11 cellular contexts compared by ENCODE assay signal in genomic region chr10:102799691-102800435, GRCh38. TPM values are rescaled to one million over a fixed set of nuclear protein-coding genes. Genes with fewer than 3 reads are reported as not detected.
DNase-seq lines count a peak whose midpoint lies in the region; ATAC-seq, FAIRE-seq and TF ChIP-seq lines count a peak whose summit lies in the region.
"Had no signal": no experiment of that assay in that cellular context is flagged by ENCODE, and none has a peak within 500 bp of the region (broad histone marks: within the 10 kb centered on the region; RNA-seq: fewer than 3 reads in every experiment).

No MANE protein-coding gene starts in this region.

- no peaks in the 10 kb centered on the region for H3K27me3 Mint-ChIP-seq in activated CD8-positive, alpha-beta T cell treated with anti-CD3 and anti-CD28 coated beads, Interleukin-2, amount 10 ng/mL, durations not matched to agents 7 days and 5 days (ENCODE audit: low read depth)
- H3K27me3 Mint-ChIP-seq in T-helper 2 cell treated with Interferon-gamma antibody and Interleukin-4, amounts not matched to agents 5 μg/mL and 100 μg/mL, for 36 hours (ENCODE audit: low read depth) = no peaks in the 10 kb centered on the region

- H3K23ac ChIP-seq in H1 (ENCODE audit: insufficient read length) = no peak overlapping the region

- no peaks in the 10 kb centered on the region for H4K20me1 ChIP-seq in H1 (replicated peaks in 1 of 2; ENCODE audit: control insufficient read depth in 1 of 2, insufficient read depth in 2 of 2, low read length in 2 of 2)

- no peak overlapping the region for H3K14ac ChIP-seq in H1 (ENCODE audit: insufficient read length)

- H2BK15ac ChIP-seq in H1 (ENCODE audit: low read length) = peak overlapping the region; percentile 73; the same call in 1 of the 2 replicates

- H3K36me3 ChIP-seq in H1 (ENCODE audit: control insufficient read depth in 2 of 4, insufficient read depth in 4 of 4, low read length in 3 of 4) (peaks cover 0 to 3% (median 0%) of the 10 kb centered on the region in 4 experiments; a peak in 1 of 8 replicates), testis (ENCODE audit: low read depth, missing control alignments) (no peaks in the 10 kb centered on the region)

- WGBS in H1 (ENCODE audit: extremely low coverage in 1 of 2, insufficient coverage in 1 of 2, insufficient read length in 1 of 2, insufficient replicate concordance in 2 of 2, low coverage in 1 of 2, low lambda C conversion rate in 2 of 2, missing lambda C conversion rate in 1 of 2), 2 experiments = 84% methylated on average over 8 of the region's 8 CpGs; no CpG with 5 or more reads in 1 of the 2 experiments
- 52 to 61% methylated on average over 8 of the region's 8 CpGs for WGBS in testis, 2 donors

- peaks cover 43% of the 10 kb centered on the region for H3K36me3 Mint-ChIP-seq in activated CD8-positive, alpha-beta T cell treated with anti-CD3 and anti-CD28 coated beads, Interleukin-2, amount 10 ng/mL, durations not matched to agents 7 days and 5 days (ENCODE audit: low read depth)
- H3K36me3 Mint-ChIP-seq in T-helper 2 cell treated with Interferon-gamma antibody and Interleukin-4, amounts not matched to agents 5 μg/mL and 100 μg/mL, for 36 hours (ENCODE audit: low read depth) = peaks cover 37% of the 10 kb centered on the region

- H3K79me2 ChIP-seq in H1 (ENCODE audit: control insufficient read depth in 1 of 2, insufficient read depth in 2 of 2, low read length in 2 of 2) = no peaks in the 10 kb centered on the region

- H2BK5ac ChIP-seq in H1 (ENCODE audit: low read depth, low read length) = no peak overlapping the region; the same call in 1 of the 2 replicates

- intact Hi-C loops in testis (cut with DNase I; ENCODE audit: low total_unique reads) = no loop called here

- TF ChIP-seq POLR2A in H1 (IDR thresholded peaks at IDR 0.05; ENCODE audit: control extremely low read depth in 1 of 2, low read depth in 2 of 2, low read length in 2 of 2) (no peak), testis (IDR thresholded peaks at IDR 0.05) (no peak)

- TF ChIP-seq CTCF in H1 (IDR thresholded peaks at IDR 0.05; ENCODE audit: control extremely low read depth in 1 of 3, insufficient read depth in 1 of 3, low read depth in 1 of 3, low read length in 3 of 3) (no peak), testis (IDR thresholded peaks at IDR 0.05) (no peak), GM20000 (IDR thresholded peaks at IDR 0.05; ENCODE audit: extremely low read depth, missing control alignments) (no peak)

- H3K27ac ChIP-seq in H1 (ENCODE audit: low read depth, low read length) (no peak overlapping the region), testis (peak overlapping the region; percentile 6 to 39)

- H3K4me3 ChIP-seq in H1 (ENCODE audit: extremely low read depth in 1 of 4, insufficient read depth in 2 of 4, low read depth in 3 of 4, low read length in 4 of 4) (no peak overlapping the region), testis (no peak overlapping the region)

- H3K4me1 ChIP-seq in H1 (replicated peaks in 1 of 4; ENCODE audit: control insufficient read depth in 3 of 4, insufficient read depth in 4 of 4, low read length in 3 of 4) (peaks cover 19 to 33% (median 29%) of the 10 kb centered on the region in 4 experiments), testis (peaks cover 56% of the 10 kb centered on the region)

- peaks cover 51% of the 10 kb centered on the region for H3K4me1 Mint-ChIP-seq in activated CD8-positive, alpha-beta T cell treated with anti-CD3 and anti-CD28 coated beads, Interleukin-2, amount 10 ng/mL, durations not matched to agents 7 days and 5 days (ENCODE audit: low read depth)
- H3K4me1 Mint-ChIP-seq in T-helper 2 cell treated with Interferon-gamma antibody and Interleukin-4, amounts not matched to agents 5 μg/mL and 100 μg/mL, for 36 hours (ENCODE audit: low read depth) = peaks cover 39% of the 10 kb centered on the region

- H3K27me3 ChIP-seq in H1 (replicated peaks in 1 of 4; ENCODE audit: control insufficient read depth in 3 of 4, extremely low read depth in 1 of 4, insufficient read depth in 3 of 4, low read length in 3 of 4) (no peaks in the 10 kb centered on the region), testis (no peaks in the 10 kb centered on the region)

- no peak overlapping the region; a peak in 1 of 7 replicates for H3K9ac ChIP-seq in H1 (replicated peaks in 1 of 4; ENCODE audit: extremely low read depth in 1 of 4, low read depth in 3 of 4, low read length in 3 of 4)

- H3K79me1 ChIP-seq in H1 (ENCODE audit: low read depth, low read length) = no peaks in the 10 kb centered on the region

- FAIRE-seq in H1 (lab: Jason Lieb, UNC) = no peak

- no peak overlapping the region for H3K18ac ChIP-seq in H1 (ENCODE audit: extremely low read depth, low read length)

- H3K27ac Mint-ChIP-seq in activated CD8-positive, alpha-beta T cell treated with anti-CD3 and anti-CD28 coated beads, Interleukin-2, amount 10 ng/mL, durations not matched to agents 7 days and 5 days = peak overlapping the region; percentile 33
- no peak overlapping the region for H3K27ac Mint-ChIP-seq in T-helper 2 cell treated with Interferon-gamma antibody and Interleukin-4, amounts not matched to agents 5 μg/mL and 100 μg/mL, for 36 hours

- no peak for DNase-seq in activated CD8-positive, alpha-beta T cell treated with anti-CD3 and anti-CD28 coated beads, Interleukin-2, amount 10 ng/mL, durations not matched to agents 7 days and 5 days
- DNase-seq in H1 (ENCODE audit: low read depth in 1 of 2, low spot score in 2 of 2) = no peak
- peak; percentile 28 for DNase-seq in midbrain (lab: John Stamatoyannopoulos, UW)
- DNase-seq in testis = no peak
- no peak for DNase-seq in GM20000 (ENCODE audit: low spot score)
- DNase-seq in T-helper 2 cell treated with Interferon-gamma antibody and Interleukin-4, amounts not matched to agents 5 μg/mL and 100 μg/mL, for 36 hours (ENCODE audit: low spot score) = no peak
- no peak for DNase-seq in stimulated activated CD4-positive, alpha-beta T cell treated with anti-CD3 and anti-CD28 coated beads, Interleukin-12 subunit alpha, Interleukin-12 subunit beta, amount 100 ng/mL, for 4 hours
- DNase-seq: NCI-H1694; stimulated activated CD4-positive, alpha-beta T cell treated with anti-CD3 and anti-CD28 coated beads, Interleukin-1b, Interleukin-23, amount 100 ng/mL, for 48 hours had no signal

- ATAC-seq in activated CD8-positive, alpha-beta T cell treated with anti-CD3 and anti-CD28 coated beads, Interleukin-2, amount 10 ng/mL, durations not matched to agents 7 days and 5 days = no peak
- no peak for ATAC-seq in HG02763 (IDR thresholded peaks at IDR 0.05; ENCODE audit: unreplicated experiment)

- no peak overlapping the region; the same call in 1 of the 2 replicates for H2AK5ac ChIP-seq in H1 (ENCODE audit: low read depth, low read length)

- H2BK20ac ChIP-seq in H1 (ENCODE audit: low read length) = no peak overlapping the region; the same call in 1 of the 2 replicates

- TF ChIP-seq RAD21 in H1 (IDR thresholded peaks at IDR 0.05 in 1 of 2, conservative IDR thresholded peaks at IDR 0.05 in 1 of 2; ENCODE audit: low read depth in 2 of 2, low read length in 2 of 2) = no peak

- H3K9me3 Mint-ChIP-seq in activated CD8-positive, alpha-beta T cell treated with anti-CD3 and anti-CD28 coated beads, Interleukin-2, amount 10 ng/mL, durations not matched to agents 7 days and 5 days (ENCODE audit: insufficient read depth) = peaks cover 3% of the 10 kb centered on the region
- peaks cover 4% of the 10 kb centered on the region for H3K9me3 Mint-ChIP-seq in T-helper 2 cell treated with Interferon-gamma antibody and Interleukin-4, amounts not matched to agents 5 μg/mL and 100 μg/mL, for 36 hours

- peak overlapping the region; percentile 27 for H4K91ac ChIP-seq in H1 (replicated peaks; ENCODE audit: insufficient read length, low read length)

- no peak overlapping the region for H4K8ac ChIP-seq in H1 (ENCODE audit: extremely low read depth, insufficient read depth, low read length)

- CTCF ChIA-PET in activated CD8-positive, alpha-beta T cell treated with anti-CD3 and anti-CD28 coated beads, Interleukin-2, amount 10 ng/mL, durations not matched to agents 7 days and 5 days (lab: Charles Lee) = interaction anchor here (0.9 kb wide), 1 partner anchor 23 kb away, joined by 3 read pairs; no protein-coding TSS in a partner anchor
- CTCF ChIA-PET in H1 (lab: Charles Lee; ENCODE audit: partially characterized antibody) = interaction anchor here (1.0 to 1.7 kb wide), 4 partner anchors 11 to 47 kb away, joined by 3 to 7 read pairs (median 4); no protein-coding TSS in a partner anchor

- no peaks in the 10 kb centered on the region; the same call in none of the 2 replicates for H3K23me2 ChIP-seq in H1 (ENCODE audit: low read depth, low read length)

- H3K56ac ChIP-seq in H1 (replicated peaks; ENCODE audit: insufficient read length, low read depth, low read length) = no peak overlapping the region

- POLR2A ChIA-PET in activated CD8-positive, alpha-beta T cell treated with anti-CD3 and anti-CD28 coated beads, Interleukin-2, amount 10 ng/mL, durations not matched to agents 7 days and 5 days (lab: Charles Lee) = no interaction called here
- POLR2A ChIA-PET in H1 (lab: Charles Lee; ENCODE audit: partially characterized antibody) = interaction anchor here (1.0 to 4.4 kb wide), 6 partner anchors 9 to 55 kb away, joined by 3 to 40 read pairs (median 3); no protein-coding TSS in a partner anchor

- H3K9me3 ChIP-seq in H1 (ENCODE audit: insufficient read depth in 2 of 2, low read depth in 1 of 2, low read length in 1 of 2) (peaks cover 0 to 3% of the 10 kb centered on the region in 2 experiments; a peak in 2 of 4 replicates), testis (no peaks in the 10 kb centered on the region)

- peak overlapping the region in 1 of 2 experiments; percentile 11; a peak in 1 of 4 replicates for H3K4me2 ChIP-seq in H1 (ENCODE audit: insufficient read depth in 1 of 2, low read depth in 2 of 2, low read length in 2 of 2)

- peak overlapping the region; percentile 2 for H2BK12ac ChIP-seq in H1 (ENCODE audit: low read depth, low read length)

- H2BK120ac ChIP-seq in H1 (replicated peaks; ENCODE audit: low read depth, low read length) = no peak overlapping the region

- H3K4me3 Mint-ChIP-seq in activated CD8-positive, alpha-beta T cell treated with anti-CD3 and anti-CD28 coated beads, Interleukin-2, amount 10 ng/mL, durations not matched to agents 7 days and 5 days = no peak overlapping the region
- no peak overlapping the region for H3K4me3 Mint-ChIP-seq in T-helper 2 cell treated with Interferon-gamma antibody and Interleukin-4, amounts not matched to agents 5 μg/mL and 100 μg/mL, for 36 hours

- TF ChIP-seq EP300 in H1 (IDR thresholded peaks at IDR 0.05; ENCODE audit: borderline replicate concordance in 1 of 2, low read depth in 2 of 2, low read length in 2 of 2) = no peak

- H2AFZ ChIP-seq in H1 (ENCODE audit: low read length) = no peak overlapping the region

- H4K5ac ChIP-seq in H1 (ENCODE audit: insufficient read length, low read depth, low read length) = no peak overlapping the region

- H3K4ac ChIP-seq in H1 (replicated peaks; ENCODE audit: insufficient read length, low read depth, low read length) = no peak overlapping the region

RNA-seq across cellular contexts. Expression of gene CYP17A1, which starts 37.4 kb away (rescaled TPM):
- total RNA-seq in activated CD8-positive, alpha-beta T cell treated with anti-CD3 and anti-CD28 coated beads, Interleukin-2, amount 10 ng/mL, durations not matched to agents 7 days and 5 days = not detected
- total RNA-seq in H1 (2021; fragmentation: NEBNext Ultra II Directional; extraction: Animal tissue kit (Norgen Biotek cat#: 25700)) = not detected in 2 replicates
- not detected in 2 replicates for polyA plus RNA-seq in H1 (2011; rRNA removed)
- polyA plus RNA-seq in H1 (2011; cell fraction: cytosol; rRNA removed) = not detected
- not detected for polyA plus RNA-seq in H1 (2011; cell fraction: nucleus; rRNA removed)
- polyA plus RNA-seq in H1 (2012, experiment 1 of 2) = not detected in 4 replicates
- not detected for polyA plus RNA-seq in H1 (2012, experiment 2 of 2)
- polyA plus RNA-seq in H1 (2013, experiment 1 of 2) = not detected
- not detected for polyA plus RNA-seq in H1 (2013, experiment 2 of 2)
- polyA minus RNA-seq in H1 (2011; rRNA and poly(A)+ RNA removed) = not detected in 2 replicates
- polyA minus RNA-seq in H1 (2011; cell fraction: cytosol; rRNA and poly(A)+ RNA removed) = not detected
- polyA minus RNA-seq in H1 (2011; cell fraction: nucleus; rRNA and poly(A)+ RNA removed) = not detected
- total RNA-seq in testis = 10 to 100 TPM; 12.1 to 15.1 TPM
- 146 TPM for polyA plus RNA-seq in testis (ENCODE audit: insufficient read depth, low read depth, low replicate concordance)
- total RNA-seq: HT1080 had no signal

RNA-seq across cellular contexts. Expression of gene BORCS7, which starts 54.2 kb away (rescaled TPM):
- total RNA-seq in activated CD8-positive, alpha-beta T cell treated with anti-CD3 and anti-CD28 coated beads, Interleukin-2, amount 10 ng/mL, durations not matched to agents 7 days and 5 days = 10 to 100 TPM; 10.4 to 11.2 TPM
- total RNA-seq in H1 (2021; fragmentation: NEBNext Ultra II Directional; extraction: Animal tissue kit (Norgen Biotek cat#: 25700)) = 2.3 and 3.7 TPM in 2 replicates
- 3.8 and 6.7 TPM in 2 replicates for polyA plus RNA-seq in H1 (2011; rRNA removed)
- 10.9 TPM for polyA plus RNA-seq in H1 (2011; cell fraction: cytosol; rRNA removed)
- polyA plus RNA-seq in H1 (2011; cell fraction: nucleus; rRNA removed) = 3.9 TPM
- 3.7 to 6.0 TPM (median 4.2 TPM) in 4 replicates for polyA plus RNA-seq in H1 (2012, experiment 1 of 2)
- polyA plus RNA-seq in H1 (2012, experiment 2 of 2) = 2.3 TPM
- 3.8 TPM for polyA plus RNA-seq in H1 (2013, experiment 1 of 2)
- polyA plus RNA-seq in H1 (2013, experiment 2 of 2) = 2.9 TPM
- 2.6 and 4.1 TPM in 2 replicates for polyA minus RNA-seq in H1 (2011; rRNA and poly(A)+ RNA removed)
- polyA minus RNA-seq in H1 (2011; cell fraction: cytosol; rRNA and poly(A)+ RNA removed) = 3.7 TPM
- 2.5 TPM for polyA minus RNA-seq in H1 (2011; cell fraction: nucleus; rRNA and poly(A)+ RNA removed)
- 10 to 100 TPM; 27.1 to 41.9 TPM for total RNA-seq in testis
- polyA plus RNA-seq in testis (ENCODE audit: insufficient read depth, low read depth, low replicate concordance) = 48.1 TPM

RNA-seq across cellular contexts. Expression of gene WBP1L, which starts 56.1 kb away (rescaled TPM):
- total RNA-seq in activated CD8-positive, alpha-beta T cell treated with anti-CD3 and anti-CD28 coated beads, Interleukin-2, amount 10 ng/mL, durations not matched to agents 7 days and 5 days = 10 to 100 TPM; 25.7 to 25.9 TPM
- total RNA-seq in H1 (2021; fragmentation: NEBNext Ultra II Directional; extraction: Animal tissue kit (Norgen Biotek cat#: 25700)) = 26.2 and 26.6 TPM in 2 replicates
- polyA plus RNA-seq in H1 (2011; rRNA removed) (29.9 and 37.0 TPM in 2 replicates), testis (ENCODE audit: insufficient read depth, low read depth, low replicate concordance) (72.4 TPM)
- 24.6 TPM for polyA plus RNA-seq in H1 (2011; cell fraction: cytosol; rRNA removed)
- polyA plus RNA-seq in H1 (2011; cell fraction: nucleus; rRNA removed) = 27.2 TPM
- polyA plus RNA-seq in H1 (2012, experiment 1 of 2) = 14.7 to 20.7 TPM (median 20.2 TPM) in 4 replicates
- polyA plus RNA-seq in H1 (2012, experiment 2 of 2) = 19.6 TPM
- polyA plus RNA-seq in H1 (2013, experiment 1 of 2) = 24.7 TPM
- polyA plus RNA-seq in H1 (2013, experiment 2 of 2) = 25.2 TPM
- 33.2 and 39.3 TPM in 2 replicates for polyA minus RNA-seq in H1 (2011; rRNA and poly(A)+ RNA removed)
- polyA minus RNA-seq in H1 (2011; cell fraction: cytosol; rRNA and poly(A)+ RNA removed) = 23.0 TPM
- 16.1 TPM for polyA minus RNA-seq in H1 (2011; cell fraction: nucleus; rRNA and poly(A)+ RNA removed)
- 100 to 1,000 TPM; 113 to 165 TPM for total RNA-seq in testis

Comparison
In these comparisons a context has a peak if more than half of its experiments do, and no peak if none do; other contexts are left out.
1. RNA of gene CYP17A1, which starts 37.4 kb away (total RNA-seq): 12.1 to 15.1 TPM in testis; not detected in activated CD8-positive, alpha-beta T cell treated with anti-CD3 and anti-CD28 coated beads, Interleukin-2, amount 10 ng/mL, durations not matched to agents 7 days and 5 days and not detected in H1; every median in the first group is over 10 times any median in the second.